Comparison of ENCODE assay signal across 28 cellular contexts in genomic region chr10:43297534-43297933, GRCh38.
"Had no signal": no experiment of that assay in that cellular context is flagged by ENCODE, and none has a peak within 500 bp of the region (broad histone marks: within the 10 kb centered on the region; RNA-seq: fewer than 3 reads in every experiment).

No MANE protein-coding gene starts in this region.

- H3K9me3 Mint-ChIP-seq: nephron; stimulated activated naive CD8-positive, alpha-beta T cell treated with anti-CD3 and anti-CD28 coated beads, Interleukin-15, Interleukin-2, amounts not matched to agents 100 ng/mL and 50 ng/mL, for 24 hours had no signal

- H3K4me1 ChIP-seq: pancreas, prostate gland, uterus had no signal

- H3K27me3 ChIP-seq: pancreas, tibial nerve had no signal

- H3K27ac ChIP-seq: left ventricle myocardium inferior, pancreas, prostate gland, skin epidermis, tibial nerve, uterus had no signal

- H3K9me3 ChIP-seq: left ventricle myocardium inferior, mucosa of descending colon, pancreas, prostate gland, tibial nerve, uterus had no signal

- H3K36me3 ChIP-seq: left ventricle myocardium inferior, pancreas, prostate gland, tibial nerve, uterus had no signal

- ATAC-seq: left colon; mucosa of descending colon; naive thymus-derived CD8-positive, alpha-beta T cell; pancreas; right cardiac atrium; sciatic nerve had no signal

- H3K27ac Mint-ChIP-seq: nephron; stimulated activated naive CD8-positive, alpha-beta T cell treated with anti-CD3 and anti-CD28 coated beads, Interleukin-15, Interleukin-2, amounts not matched to agents 100 ng/mL and 50 ng/mL, for 24 hours; type B pancreatic cell had no signal

- H3K36me3 Mint-ChIP-seq: naive thymus-derived CD8-positive, alpha-beta T cell; type B pancreatic cell had no signal

- H3K27me3 Mint-ChIP-seq: stimulated activated naive CD8-positive, alpha-beta T cell treated with anti-CD3 and anti-CD28 coated beads, Interleukin-15, Interleukin-2, amounts not matched to agents 100 ng/mL and 50 ng/mL, for 24 hours had no signal

- DNase-seq: hippocampal formation; kidney; left colon; left ventricle myocardium inferior; mesendoderm; midbrain; mucosa of descending colon; naive thymus-derived CD8-positive, alpha-beta T cell; nucleus accumbens; pancreas; retina; right cardiac atrium; stimulated activated CD4-positive, alpha-beta T cell treated with anti-CD3 and anti-CD28 coated beads, Interleukin-12 subunit alpha, Interleukin-12 subunit beta, amount 100 ng/mL, for 4 hours; stimulated activated CD4-positive, alpha-beta T cell treated with anti-CD3 and anti-CD28 coated beads, Interleukin-15, amount 100 ng/mL, for 24 hours; stimulated activated CD4-positive, alpha-beta T cell treated with anti-CD3 and anti-CD28 coated beads, Interleukin-2, amount 100 ng/mL, for 24 hours; stimulated activated CD4-positive, alpha-beta T cell treated with anti-CD3 and anti-CD28 coated beads, Interleukin-4, amount 100 ng/mL, for 1 hour; stimulated activated naive CD4-positive, alpha-beta T cell; substantia nigra; uterus had no signal

- H3K4me3 ChIP-seq: left ventricle myocardium inferior, lung, mucosa of descending colon, pancreas, prostate gland, skin epidermis, tibial nerve, uterus had no signal

- H3K4me3 Mint-ChIP-seq: naive thymus-derived CD8-positive, alpha-beta T cell; nephron; neural crest cell; stimulated activated naive CD8-positive, alpha-beta T cell treated with anti-CD3 and anti-CD28 coated beads, Interleukin-15, Interleukin-2, amounts not matched to agents 100 ng/mL and 50 ng/mL, for 24 hours; type B pancreatic cell had no signal
